Comparison of ENCODE assay signal across 8 cellular contexts in the genomic region with DNA sequence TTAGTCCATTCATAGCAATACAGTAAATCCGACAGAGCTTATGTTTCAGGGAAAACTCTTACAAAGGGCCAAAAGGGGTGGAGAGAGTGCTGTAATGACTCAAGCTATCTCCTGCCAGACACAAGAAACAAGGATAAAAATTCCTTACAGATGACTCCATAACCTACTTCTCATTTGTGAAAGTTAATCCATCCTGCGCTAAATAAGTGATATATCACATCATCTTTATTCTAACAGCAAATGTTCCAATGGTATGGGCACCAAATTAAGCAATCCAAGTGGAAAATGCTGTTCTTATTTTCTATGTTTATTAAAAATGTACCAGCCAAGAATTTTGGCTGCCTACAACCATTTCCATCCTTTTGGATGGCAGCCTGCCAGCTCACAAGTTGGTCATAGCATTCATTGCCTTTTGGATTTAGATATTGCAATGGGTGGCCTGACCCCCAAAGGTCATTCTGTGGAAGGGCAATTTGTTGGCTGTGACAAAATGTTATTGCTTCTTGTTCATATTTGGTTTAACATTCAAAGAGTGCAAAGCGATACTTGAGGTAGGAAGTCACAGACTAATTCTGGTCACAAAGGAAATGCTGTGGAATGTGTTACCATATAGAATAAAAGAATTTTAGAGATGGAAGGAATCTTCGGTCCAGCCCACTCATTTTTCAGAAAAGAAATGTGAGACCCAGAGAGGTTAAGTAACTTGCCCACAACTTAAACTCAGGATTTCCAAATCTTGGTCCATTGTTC. TPM values are rescaled to one million over a fixed set of nuclear protein-coding genes. Genes with fewer than 3 reads are reported as not detected.
DNase-seq lines count a peak whose midpoint lies in the region; ATAC-seq, FAIRE-seq and TF ChIP-seq lines count a peak whose summit lies in the region.

No MANE protein-coding gene starts in this region.

- H3K9me3 Mint-ChIP-seq in neural crest cell: no peaks in the 10 kb centered on the region

- POLR2A ChIA-PET in endothelial cell of umbilical vein (lab: Charles Lee): interaction anchor here (0.7 to 1.4 kb wide), 8 partner anchors 10 to 407 kb away, joined by 3 to 5 read pairs (median 4); a partner anchor contains a TSS

- H3K4me3 ChIP-seq in endothelial cell of umbilical vein (replicated peaks in 1 of 3; ENCODE audit: insufficient read depth in 1 of 3, low read depth in 1 of 3, low read length in 3 of 3): peak overlapping the region in 1 of 3 experiments; percentile 3

- peaks cover 46% of the 10 kb centered on the region for H3K4me1 ChIP-seq in endothelial cell of umbilical vein (ENCODE audit: control insufficient read depth, extremely low read depth, insufficient read depth, low read length)

- TF ChIP-seq CTCF in GM10266 (IDR thresholded peaks at IDR 0.05; ENCODE audit: control insufficient read depth, insufficient read depth, low read depth, missing control alignments) (peak; percentile 30), endothelial cell of umbilical vein (IDR thresholded peaks at IDR 0.05; ENCODE audit: extremely low read depth in 1 of 2, insufficient read depth in 1 of 2, low read depth in 1 of 2, low read length in 2 of 2) (no peak), neural crest cell (conservative IDR thresholded peaks at IDR 0.05) (no peak)

- CTCF ChIA-PET in endothelial cell of umbilical vein (lab: Charles Lee): interaction anchor here (0.6 to 4.1 kb wide), 13 partner anchors 9 to 122 kb away, joined by 3 to 34 read pairs (median 4); a partner anchor contains a TSS

- H3K4me1 Mint-ChIP-seq in neural crest cell: peaks cover 41% of the 10 kb centered on the region

- peak; percentile 86 for FAIRE-seq in endothelial cell of umbilical vein (lab: Jason Lieb, UNC)

- H3K36me3 ChIP-seq in endothelial cell of umbilical vein (ENCODE audit: control insufficient read depth in 2 of 2, extremely low read depth in 1 of 2, insufficient read depth in 2 of 2, low read length in 2 of 2): no peaks in the 10 kb centered on the region

- H3K36me3 Mint-ChIP-seq in neural crest cell (ENCODE audit: low read depth): peaks cover 2% of the 10 kb centered on the region

- H3K4me2 ChIP-seq in endothelial cell of umbilical vein (ENCODE audit: insufficient read depth, low read length): peak overlapping the region; percentile 69

- H3K9ac ChIP-seq in endothelial cell of umbilical vein (replicated peaks; ENCODE audit: extremely low read depth, insufficient read depth, low read length): peak overlapping the region; percentile 30

- DNase-seq in GM10266 (ENCODE audit: extremely low spot score) (no peak), NCI-H69 (lab: John Stamatoyannopoulos, UW) (peak; percentile 24), endothelial cell of umbilical vein (ENCODE audit: low read depth, low spot score) (peak; percentile 92), neural crest cell (ENCODE audit: low read depth, low spot score) (no peak), DMS153 (lab: John Stamatoyannopoulos, UW) (no peak)
- no peak for DNase-seq in NK-92 treated with Interleukin-12 subunit alpha and Interleukin-12 subunit beta, amount 100 ng/mL, for 24 hours (lab: John Stamatoyannopoulos, UW)

- ATAC-seq in GM21447 (IDR thresholded peaks at IDR 0.05; ENCODE audit: unreplicated experiment) (no peak), HG02588 (IDR thresholded peaks at IDR 0.05; ENCODE audit: unreplicated experiment) (no peak)

- intact Hi-C loops in endothelial cell of umbilical vein (cut with micrococcal nuclease): loop anchor here (1.0 to 2.0 kb wide), 8 partner anchors 39 to 344 kb away; a partner anchor contains a TSS

- BruUV-seq in endothelial cell of umbilical vein (replicated peaks; lab: Mats Ljungman, UMichigan): no TSS peak

- no peaks in the 10 kb centered on the region for H3K9me3 ChIP-seq in endothelial cell of umbilical vein (replicated peaks; ENCODE audit: control insufficient read depth, insufficient read depth, low read length)

- H3K27me3 Mint-ChIP-seq in neural crest cell (ENCODE audit: low read depth): no peaks in the 10 kb centered on the region

- H2AFZ ChIP-seq in endothelial cell of umbilical vein (ENCODE audit: low read depth, low read length): no peak overlapping the region

- no peaks in the 10 kb centered on the region for H3K9me1 ChIP-seq in endothelial cell of umbilical vein (replicated peaks; ENCODE audit: control insufficient read depth, extremely low read depth, insufficient read depth, low read length)

- no peak overlapping the region for H3K27ac Mint-ChIP-seq in neural crest cell (ENCODE audit: unreplicated experiment)

- no peaks in the 10 kb centered on the region for H4K20me1 ChIP-seq in endothelial cell of umbilical vein (replicated peaks; ENCODE audit: control insufficient read depth, extremely low read depth, insufficient read depth, low read length)

- dilution Hi-C loops in endothelial cell of umbilical vein (cut with MboI; ENCODE audit: extremely low pct_ligation_motif_present, low sequenced_read_pairs): no loop called here

- H3K27me3 ChIP-seq in endothelial cell of umbilical vein (ENCODE audit: control insufficient read depth in 2 of 2, insufficient read depth in 2 of 2, low read length in 2 of 2): no peaks in the 10 kb centered on the region

- peaks cover 21% of the 10 kb centered on the region for H3K79me2 ChIP-seq in endothelial cell of umbilical vein (ENCODE audit: control insufficient read depth, insufficient read depth, low read length)

- H3K27ac ChIP-seq in endothelial cell of umbilical vein (ENCODE audit: insufficient read depth, low read depth, low read length): peak overlapping the region; percentile 73

- peak overlapping the region; percentile 80 for H3K4me3 Mint-ChIP-seq in neural crest cell

- TF ChIP-seq POLR2A in endothelial cell of umbilical vein (IDR thresholded peaks at IDR 0.05; ENCODE audit: low read depth, low read length): peak; percentile 18

TF ChIP-seq in endothelial cell of umbilical vein, 7 proteins besides CTCF, POLR2A, EP300 and RAD21:
- TF ChIP-seq FOS (IDR thresholded peaks at IDR 0.05; ENCODE audit: borderline replicate concordance, insufficient read depth, low read length) (peak; percentile 82), GATA2 (IDR thresholded peaks at IDR 0.05; ENCODE audit: insufficient read depth, insufficient read length, low read depth, low read length) (peak; percentile 59), EZH2 (IDR thresholded peaks at IDR 0.05; ENCODE audit: borderline replicate concordance, low read depth, low read length, severe bottlenecking) (no peak), JUN (IDR thresholded peaks at IDR 0.05; ENCODE audit: borderline replicate concordance, insufficient read depth, insufficient read length, low read depth) (peak; percentile 73), MYC (IDR thresholded peaks at IDR 0.05; ENCODE audit: low read depth, low read length) (no peak), POLR2AphosphoS5 (IDR thresholded peaks at IDR 0.05; ENCODE audit: insufficient read depth, low read depth, low read length) (peak; percentile 41)
- TF ChIP-seq, protein P1, sequence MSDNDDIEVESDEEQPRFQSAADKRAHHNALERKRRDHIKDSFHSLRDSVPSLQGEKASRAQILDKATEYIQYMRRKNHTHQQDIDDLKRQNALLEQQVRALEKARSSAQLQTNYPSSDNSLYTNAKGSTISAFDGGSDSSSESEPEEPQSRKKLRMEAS (IDR thresholded peaks at IDR 0.05; ENCODE audit: insufficient read depth, insufficient read length): no peak

RNA-seq across cellular contexts. Expression of a gene that starts 2.8 kb away (rescaled TPM):
- total RNA-seq in endothelial cell of umbilical vein (80.3 and 95.6 TPM in 2 replicates), neural crest cell (179 and 181 TPM in 2 replicates)
- 14.8 and 19.9 TPM in 2 replicates for polyA plus RNA-seq in endothelial cell of umbilical vein
- 39.1 and 49.2 TPM in 2 replicates for polyA plus RNA-seq in endothelial cell of umbilical vein (2011; cell fraction: cytosol; rRNA removed)
- polyA plus RNA-seq in endothelial cell of umbilical vein (2011; cell fraction: nucleus; rRNA removed): 53.5 and 71.8 TPM in 2 replicates
- 45.7 and 69.3 TPM in 2 replicates for polyA plus RNA-seq in endothelial cell of umbilical vein (2012)
- polyA minus RNA-seq in endothelial cell of umbilical vein: 74.8 and 89.2 TPM in 2 replicates
- 20.8 TPM for polyA minus RNA-seq in endothelial cell of umbilical vein (2011; cell fraction: cytosol; rRNA and poly(A)+ RNA removed)
- polyA minus RNA-seq in endothelial cell of umbilical vein (2011; cell fraction: nucleus; rRNA and poly(A)+ RNA removed): 64.3 and 82.0 TPM in 2 replicates

Comparison
In these comparisons a context has a peak if more than half of its experiments do, and no peak if none do; other contexts are left out.
1. DNase-seq: peak in NCI-H69 (single experiment) and endothelial cell of umbilical vein (single experiment); none in GM10266 (single experiment), neural crest cell (single experiment), DMS153 (single experiment) and NK-92 treated with Interleukin-12 subunit alpha and Interleukin-12 subunit beta, amount 100 ng/mL, for 24 hours (single experiment).